Comparison of ENCODE assay signal across 17 cellular contexts in the genomic region with DNA sequence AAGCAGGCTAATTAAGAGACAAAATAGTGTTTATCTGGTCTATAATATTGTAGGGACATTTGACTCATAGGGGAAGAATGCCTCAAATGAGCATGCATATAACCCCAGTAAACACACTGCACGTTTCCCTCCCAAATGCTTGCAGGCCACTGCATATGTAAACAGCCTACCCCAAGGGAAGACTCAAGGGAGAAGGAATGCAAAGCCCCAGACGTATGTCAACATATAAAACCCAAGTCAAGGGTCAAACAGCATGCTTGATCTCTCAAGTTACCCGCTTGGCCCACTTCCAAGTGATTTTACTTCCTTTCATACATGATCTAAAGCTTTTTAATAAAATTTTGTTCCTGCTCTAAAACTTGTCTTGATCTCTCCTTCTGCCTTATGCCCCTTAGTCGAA.
DNase-seq lines count a peak whose midpoint lies in the region; TF ChIP-seq lines count a peak whose summit lies in the region.
"Had no signal": no experiment of that assay in that cellular context is flagged by ENCODE, and none has a peak within 500 bp of the region (broad histone marks: within the 10 kb centered on the region; RNA-seq: fewer than 3 reads in every experiment).

No MANE protein-coding gene starts in this region.

- no peaks in the 10 kb centered on the region for H3K9me3 ChIP-seq in mesenchymal stem cell (ENCODE audit: control insufficient read depth, low read length)
- H3K9me3 ChIP-seq: Peyer's patch, thoracic aorta had no signal

- H3K9ac ChIP-seq in mesenchymal stem cell (ENCODE audit: low read length), result no peak overlapping the region

- H3K4me1 ChIP-seq in mesenchymal stem cell (ENCODE audit: control insufficient read depth, insufficient read depth, low read depth, low read length), result no peaks in the 10 kb centered on the region
- H3K4me1 ChIP-seq: Peyer's patch had no signal

- no peak overlapping the region for H3K18ac ChIP-seq in mesenchymal stem cell (ENCODE audit: low read depth in 1 of 2, low read length in 2 of 2)

- H3K14ac ChIP-seq in mesenchymal stem cell (ENCODE audit: low read length in 2 of 2), result no peak overlapping the region

- DNase-seq in EL (peak; percentile 69), HuH-7 (ENCODE audit: low spot score) (peak; percentile 6), astrocyte of the spinal cord (ENCODE audit: low read depth, low spot score) (peak; percentile 23), mesenchymal stem cell (peak; percentile 71), HUDEP-2 (lab: John Stamatoyannopoulos, UW; ENCODE audit: unreplicated experiment in 76 of 76) (no peak), NCI-H526 (lab: John Stamatoyannopoulos, UW) (no peak), NCI-H774 (lab: John Stamatoyannopoulos, UW) (no peak)
- DNase-seq: activated CD4-positive, alpha-beta T cell treated with anti-CD3 and anti-CD28 coated beads, Interleukin-2, amount 50 U/mL, for 4 hours; activated naive CD4-positive, alpha-beta T cell treated with anti-CD3 and anti-CD28 coated beads for 36 hours; AML-193; Calu3; naive thymus-derived CD4-positive, alpha-beta T cell; NCI-H510A; Peyer's patch; small intestine had no signal

- H3K4ac ChIP-seq in mesenchymal stem cell (ENCODE audit: low read depth in 1 of 2, low read length in 2 of 2), result no peak overlapping the region

- TF ChIP-seq CTCF in astrocyte of the spinal cord (IDR thresholded peaks at IDR 0.05; ENCODE audit: low read depth, low read length), result no peak

- WGBS in mesenchymal stem cell, result 18% methylated on average over 3 of the region's 4 CpGs

- H2AK5ac ChIP-seq in mesenchymal stem cell (ENCODE audit: low read length, severe bottlenecking), result no peak overlapping the region

- no peaks in the 10 kb centered on the region for H3K36me3 ChIP-seq in mesenchymal stem cell (ENCODE audit: control insufficient read depth in 1 of 2, insufficient read depth in 2 of 2, low read depth in 1 of 2, low read length in 2 of 2)
- H3K36me3 ChIP-seq: Peyer's patch, thoracic aorta had no signal

- no peaks in the 10 kb centered on the region for H3K27me3 ChIP-seq in mesenchymal stem cell (ENCODE audit: control insufficient read depth in 1 of 2, insufficient read depth in 1 of 2, low read length in 2 of 2)
- H3K27me3 ChIP-seq: Peyer's patch had no signal

- H3K23ac ChIP-seq in mesenchymal stem cell (ENCODE audit: low read length in 2 of 2), result no peak overlapping the region

- in situ Hi-C loops in astrocyte of the spinal cord (cut with HindIII; ENCODE audit: low sequenced_read_pairs), result no loop called here

- no peak overlapping the region for H2BK120ac ChIP-seq in mesenchymal stem cell (ENCODE audit: low read depth, low read length)

- no peak overlapping the region for H4K91ac ChIP-seq in mesenchymal stem cell (ENCODE audit: low read length)

- H2AFZ ChIP-seq in mesenchymal stem cell (ENCODE audit: low read depth, low read length), result no peak overlapping the region

- no peak overlapping the region for H3K4me3 ChIP-seq in astrocyte of the spinal cord (ENCODE audit: low read depth, low read length)
- no peak overlapping the region for H3K4me3 ChIP-seq in mesenchymal stem cell (ENCODE audit: insufficient read depth in 1 of 2, low read depth in 1 of 2, low read length in 2 of 2)
- H3K4me3 ChIP-seq: lung, Peyer's patch, thoracic aorta had no signal

- H2BK12ac ChIP-seq in mesenchymal stem cell (ENCODE audit: low read length in 2 of 2), result no peak overlapping the region

- H3K4me2 ChIP-seq in mesenchymal stem cell (ENCODE audit: low read length, poor library complexity, severe bottlenecking), result no peak overlapping the region

- H2BK5ac ChIP-seq in mesenchymal stem cell (ENCODE audit: low read depth, low read length, poor library complexity, severe bottlenecking), result no peak overlapping the region

- H3K27ac ChIP-seq in mesenchymal stem cell (ENCODE audit: low read length, poor library complexity, severe bottlenecking), result no peak overlapping the region
- H3K27ac ChIP-seq: Peyer's patch, thoracic aorta had no signal

- H3K79me1 ChIP-seq in mesenchymal stem cell (replicated peaks; ENCODE audit: low read length, poor library complexity, severe bottlenecking), result no peaks in the 10 kb centered on the region

- no peak overlapping the region for H2BK15ac ChIP-seq in mesenchymal stem cell (ENCODE audit: low read depth, poor library complexity, severe bottlenecking)

- H4K8ac ChIP-seq in mesenchymal stem cell (ENCODE audit: low read length), result no peak overlapping the region

Comparison
In these comparisons a context has a peak if more than half of its experiments do, and no peak if none do; other contexts are left out.
1. DNase-seq: peak in EL (single experiment), HuH-7 (single experiment), astrocyte of the spinal cord (single experiment) and mesenchymal stem cell (single experiment); none in HUDEP-2 (0 of 76), NCI-H526 (0 of 2) and NCI-H774 (single experiment).